1 cellular context compared by ENCODE assay signal in the genomic region with DNA sequence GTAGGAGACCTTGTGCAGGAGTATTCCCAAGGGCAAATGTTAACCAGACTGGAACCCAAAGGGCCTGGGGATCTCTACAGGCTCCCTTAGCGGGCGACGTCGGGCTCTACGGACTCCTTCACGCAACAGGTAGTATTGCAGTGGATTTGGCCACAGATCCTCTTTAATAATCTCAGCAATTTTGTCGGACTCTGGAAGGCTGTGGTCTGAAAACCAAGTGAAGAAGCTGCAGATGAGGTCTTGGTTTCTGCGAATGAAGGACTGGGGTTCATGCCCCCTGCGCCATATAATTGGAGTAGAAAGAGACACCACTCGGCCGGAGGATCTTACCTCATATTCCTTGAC.
TF ChIP-seq lines count a peak whose summit lies in the region.

No MANE protein-coding gene starts in this region.

TF ChIP-seq in H1, 55 proteins besides CTCF, POLR2A, EP300 and RAD21:
- no peak for TF ChIP-seq POLR2AphosphoS5 (IDR thresholded peaks at IDR 0.05; ENCODE audit: low read depth, low read length)
- TF ChIP-seq, protein P1, sequence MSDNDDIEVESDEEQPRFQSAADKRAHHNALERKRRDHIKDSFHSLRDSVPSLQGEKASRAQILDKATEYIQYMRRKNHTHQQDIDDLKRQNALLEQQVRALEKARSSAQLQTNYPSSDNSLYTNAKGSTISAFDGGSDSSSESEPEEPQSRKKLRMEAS (IDR thresholded peaks at IDR 0.05), result no peak
- no peak for TF ChIP-seq RFX5 (IDR thresholded peaks at IDR 0.05; ENCODE audit: borderline replicate concordance, low read depth, low read length)
- no peak for TF ChIP-seq SIRT6 (IDR thresholded peaks at IDR 0.05; ENCODE audit: low read length)
- no peak for TF ChIP-seq SP4 (IDR thresholded peaks at IDR 0.05; ENCODE audit: low read length)
TF ChIP-seq in H1: peak in this region for 0.
